In genomic region chr19:27794444-27795042, GRCh38 we compare ENCODE assay signal across 8 cellular contexts.
DNase-seq lines count a peak whose midpoint lies in the region; ATAC-seq and TF ChIP-seq lines count a peak whose summit lies in the region.

No MANE protein-coding gene starts in this region.

- H3K36me3 ChIP-seq in endocrine pancreas (ENCODE audit: control insufficient read depth, insufficient read depth, low read length) (no peaks in the 10 kb centered on the region), mucosa of descending colon (ENCODE audit: low read depth) (no peaks in the 10 kb centered on the region)

- H3K9ac ChIP-seq in endocrine pancreas (ENCODE audit: control insufficient read depth, insufficient read depth, low read length) = peak overlapping the region; percentile 82

- in situ Hi-C loops in SK-MEL-5 (cut with HindIII; ENCODE audit: low pct_unique_long_range_greater_than_20kb, low sequenced_read_pairs) = no loop called here

- H3K9me3 ChIP-seq in endocrine pancreas (ENCODE audit: control insufficient read depth, low read length) (no peaks in the 10 kb centered on the region), mucosa of descending colon (no peaks in the 10 kb centered on the region)

- ATAC-seq in HG02840 (IDR thresholded peaks at IDR 0.05; ENCODE audit: low FRiP score, unreplicated experiment) (peak; percentile 2), mucosa of descending colon (no peak), HG02642 (IDR thresholded peaks at IDR 0.05; ENCODE audit: poor library complexity, unreplicated experiment) (no peak)

- H3K4me3 ChIP-seq in GM12865 (ENCODE audit: low read depth, low read length) = peak overlapping the region; percentile 79
- peak overlapping the region; percentile 52 for H3K4me3 ChIP-seq in endocrine pancreas (ENCODE audit: control insufficient read depth, insufficient read depth, low read length)
- H3K4me3 ChIP-seq in mucosa of descending colon = peak overlapping the region; percentile 66

- H3K27me3 ChIP-seq in endocrine pancreas (ENCODE audit: control insufficient read depth, insufficient read depth, low read length) = no peaks in the 10 kb centered on the region

- intact Hi-C loops in mucosa of descending colon (cut with DNase I, micrococcal nuclease) = no loop called here

- H3K4me1 ChIP-seq in endocrine pancreas (ENCODE audit: control insufficient read depth, insufficient read depth, low read length) (no peaks in the 10 kb centered on the region), mucosa of descending colon (ENCODE audit: low read depth) (peaks cover 9% of the 10 kb centered on the region)

- TF ChIP-seq CTCF in GM12865 (IDR thresholded peaks at IDR 0.05; ENCODE audit: insufficient read depth, low read depth, low read length, missing control alignments) (no peak), mucosa of descending colon (IDR thresholded peaks at IDR 0.05) (no peak)

- DNase-seq in GM12865 (ENCODE audit: low read depth) (peak; percentile 29), SK-MEL-5 (ENCODE audit: low read depth, low spot score) (peak; percentile 12), mucosa of descending colon (peak in 1 of 3 donors; percentile 61), T-helper 9 cell (no peak), NCI-H1105 treated with DMSO at 0.1 percent for 48 hours (lab: John Stamatoyannopoulos, UW) (no peak)

Comparison
In these comparisons a context has a peak if more than half of its experiments do, and no peak if none do; other contexts are left out.
1. DNase-seq: peak in GM12865 (single experiment) and SK-MEL-5 (single experiment); none in T-helper 9 cell (single experiment) and NCI-H1105 treated with DMSO at 0.1 percent for 48 hours (single experiment).
2. Peak in every context shown above with its lines, with median percentiles within 50 percentile points of each other: H3K4me3 ChIP-seq.